In the genomic region with DNA sequence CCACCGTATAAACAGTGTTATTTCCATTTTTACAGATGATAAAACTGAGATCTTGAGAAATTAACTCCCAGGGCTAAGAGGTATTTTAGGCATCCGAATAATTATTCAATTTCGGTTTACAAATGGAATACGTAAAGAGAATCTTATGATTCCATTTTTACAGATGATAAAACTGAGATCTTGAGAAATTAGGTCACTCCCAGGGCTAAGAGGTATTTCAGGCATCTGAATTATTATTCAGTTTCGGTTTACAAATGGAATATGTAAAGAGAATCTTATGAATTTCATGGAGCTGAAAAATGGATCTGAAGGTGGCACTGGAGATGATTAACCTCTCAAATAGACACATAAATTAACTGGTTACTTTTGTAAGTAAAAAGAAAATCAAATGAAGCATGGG, we compare ENCODE assay signal across 25 cellular contexts. TPM values are rescaled to one million over a fixed set of nuclear protein-coding genes. Genes with fewer than 3 reads are reported as not detected.
DNase-seq lines count a peak whose midpoint lies in the region; ATAC-seq, FAIRE-seq and TF ChIP-seq lines count a peak whose summit lies in the region.
"Had no signal": no experiment of that assay in that cellular context is flagged by ENCODE, and none has a peak within 500 bp of the region (broad histone marks: within the 10 kb centered on the region; RNA-seq: fewer than 3 reads in every experiment).

No MANE protein-coding gene starts in this region.

- no peaks in the 10 kb centered on the region for H3K9me3 ChIP-seq in adipocyte (ENCODE audit: control insufficient read depth, low read length)
- H3K9me3 ChIP-seq in parathyroid adenoma (ENCODE audit: control insufficient read depth, low read length) = no peaks in the 10 kb centered on the region
- H3K9me3 ChIP-seq in aorta (ENCODE audit: control insufficient read depth, low read length) = no peaks in the 10 kb centered on the region
- H3K9me3 ChIP-seq: BLaER1, HAP-1 had no signal

- H3K4me2 ChIP-seq in parathyroid adenoma (ENCODE audit: low read length) = no peak overlapping the region
- H3K4me2 ChIP-seq: KMS-11 had no signal

- FAIRE-seq in D721Med (lab: Jason Lieb, UNC) = no peak
- FAIRE-seq: G401.6, GM12878 had no signal

- no peak for ATAC-seq in aorta (ENCODE audit: low FRiP score)
- ATAC-seq: GM12878, Panc1 had no signal

- DNase-seq in ELR (ENCODE audit: low read depth) (peak; percentile 12), adipocyte (ENCODE audit: low read depth) (peak; percentile 30), fibroblast of villous mesenchyme (ENCODE audit: low read depth) (peak; percentile 42), D721Med (ENCODE audit: insufficient read length, low spot score) (no peak), cardiac septum (ENCODE audit: low spot score) (no peak), aorta (no peak), dermis blood vessel endothelial cell (no peak)
- DNase-seq: CD4-positive, CD25-positive, alpha-beta regulatory T cell; GOT3; MM.1S; NCI-H1694; NCI-H2029 treated with DMSO at 0.1 percent for 48 hours; NCI-H2227 treated with DMSO at 0.1 percent for 48 hours; NCI-H510A; NCI-H69; SHP77 had no signal

- H3K4me3 ChIP-seq in adipocyte (ENCODE audit: low read length) = no peak overlapping the region
- no peak overlapping the region for H3K4me3 ChIP-seq in fibroblast of villous mesenchyme (ENCODE audit: low read depth, low read length)
- H3K4me3 ChIP-seq in parathyroid adenoma (ENCODE audit: low read depth, low read length) = no peak overlapping the region
- H3K4me3 ChIP-seq in aorta (ENCODE audit: low read length in 2 of 2) = no peak overlapping the region
- H3K4me3 ChIP-seq: BLaER1, GM12878, HAP-1 had no signal

- no peaks in the 10 kb centered on the region for H3K36me3 ChIP-seq in adipocyte (ENCODE audit: control insufficient read depth, insufficient read depth, low read length, severe bottlenecking)
- H3K36me3 ChIP-seq in parathyroid adenoma (ENCODE audit: control insufficient read depth, insufficient read depth, low read length) = no peaks in the 10 kb centered on the region
- no peaks in the 10 kb centered on the region for H3K36me3 ChIP-seq in aorta (ENCODE audit: control insufficient read depth in 1 of 2, insufficient read depth in 2 of 2, low read length in 1 of 2)
- H3K36me3 ChIP-seq: BLaER1, HAP-1 had no signal

- H3K9ac ChIP-seq in adipocyte (ENCODE audit: low read length) (no peak overlapping the region), parathyroid adenoma (no peak overlapping the region)
- H3K9ac ChIP-seq: BLaER1, KMS-11 had no signal

- WGBS in aorta, 2 donors = 58 to 66% methylated on average over 5 of the region's 5 CpGs

- H3K27me3 ChIP-seq in adipocyte (replicated peaks; ENCODE audit: control insufficient read depth, insufficient read depth, low read length) (no peaks in the 10 kb centered on the region), parathyroid adenoma (ENCODE audit: control insufficient read depth, insufficient read depth, low read length) (no peaks in the 10 kb centered on the region), aorta (ENCODE audit: control insufficient read depth in 1 of 2, insufficient read depth in 2 of 2, low read length in 1 of 2) (no peaks in the 10 kb centered on the region)
- H3K27me3 ChIP-seq: BLaER1 had no signal

- H3K27ac ChIP-seq in parathyroid adenoma = peak overlapping the region; percentile 70
- no peak overlapping the region for H3K27ac ChIP-seq in aorta (ENCODE audit: low read depth in 1 of 2, low read length in 2 of 2)
- H3K27ac ChIP-seq: BLaER1, KMS-11, RWPE1 had no signal

- no peaks in the 10 kb centered on the region for H3K79me2 ChIP-seq in parathyroid adenoma

- peaks cover 35% of the 10 kb centered on the region for H3K4me1 ChIP-seq in adipocyte (ENCODE audit: control insufficient read depth, insufficient read depth, low read length)
- peaks cover 54% of the 10 kb centered on the region for H3K4me1 ChIP-seq in parathyroid adenoma
- H3K4me1 ChIP-seq in aorta (ENCODE audit: control insufficient read depth in 1 of 2, insufficient read depth in 2 of 2, low read length in 2 of 2) = peaks cover 6% of the 10 kb centered on the region in 2 donors
- H3K4me1 ChIP-seq: HAP-1 had no signal

- TF ChIP-seq CTCF in fibroblast of villous mesenchyme (IDR thresholded peaks at IDR 0.05; ENCODE audit: insufficient read depth, low read depth, low read length) (no peak), parathyroid adenoma (IDR thresholded peaks at IDR 0.05) (no peak), D721Med (IDR thresholded peaks at IDR 0.05; ENCODE audit: insufficient read depth, missing control alignments) (no peak)

- intact Hi-C loops in cardiac septum (cut with DNase I) = no loop called here
- intact Hi-C loops in aorta (cut with DNase I) = no loop called here

- peak overlapping the region; percentile 67 for H2AFZ ChIP-seq in parathyroid adenoma

RNA-seq across cellular contexts. Expression of gene FGF1, which starts 44.2 kb away (rescaled TPM):
- total RNA-seq in fibroblast of villous mesenchyme = 8.7 and 16.0 TPM in 2 replicates
- 70.2 TPM for total RNA-seq in cardiac septum
- total RNA-seq in aorta = 10 to 100 TPM; 24.4 to 25.6 TPM
- polyA plus RNA-seq in aorta = 10 to 100 TPM; 19.8 to 44.2 TPM
- total RNA-seq in dermis blood vessel endothelial cell = 0.19 and 0.85 TPM in 2 replicates
- total RNA-seq: CD4-positive, CD25-positive, alpha-beta regulatory T cell; GM12878; SK-MEL-5 had no signal
- polyA plus RNA-seq: CD4-positive, CD25-positive, alpha-beta regulatory T cell; GM12878 had no signal

Comparison
In these comparisons a context has a peak if more than half of its experiments do, and no peak if none do; other contexts are left out.
1. DNase-seq: peak in ELR (single experiment), adipocyte (single experiment) and fibroblast of villous mesenchyme (single experiment); none in D721Med (single experiment), cardiac septum (single experiment), aorta (0 of 2) and dermis blood vessel endothelial cell (single experiment).